ENCODE assay signal across 1 cellular context in genomic region chr12:121620328-121620891, GRCh38.
TF ChIP-seq lines count a peak whose summit lies in the region.

No MANE protein-coding gene starts in this region.

TF ChIP-seq in GM23338, 12 proteins besides CTCF, POLR2A, EP300 and RAD21 (continued from another document):
- TF ChIP-seq, protein P1, sequence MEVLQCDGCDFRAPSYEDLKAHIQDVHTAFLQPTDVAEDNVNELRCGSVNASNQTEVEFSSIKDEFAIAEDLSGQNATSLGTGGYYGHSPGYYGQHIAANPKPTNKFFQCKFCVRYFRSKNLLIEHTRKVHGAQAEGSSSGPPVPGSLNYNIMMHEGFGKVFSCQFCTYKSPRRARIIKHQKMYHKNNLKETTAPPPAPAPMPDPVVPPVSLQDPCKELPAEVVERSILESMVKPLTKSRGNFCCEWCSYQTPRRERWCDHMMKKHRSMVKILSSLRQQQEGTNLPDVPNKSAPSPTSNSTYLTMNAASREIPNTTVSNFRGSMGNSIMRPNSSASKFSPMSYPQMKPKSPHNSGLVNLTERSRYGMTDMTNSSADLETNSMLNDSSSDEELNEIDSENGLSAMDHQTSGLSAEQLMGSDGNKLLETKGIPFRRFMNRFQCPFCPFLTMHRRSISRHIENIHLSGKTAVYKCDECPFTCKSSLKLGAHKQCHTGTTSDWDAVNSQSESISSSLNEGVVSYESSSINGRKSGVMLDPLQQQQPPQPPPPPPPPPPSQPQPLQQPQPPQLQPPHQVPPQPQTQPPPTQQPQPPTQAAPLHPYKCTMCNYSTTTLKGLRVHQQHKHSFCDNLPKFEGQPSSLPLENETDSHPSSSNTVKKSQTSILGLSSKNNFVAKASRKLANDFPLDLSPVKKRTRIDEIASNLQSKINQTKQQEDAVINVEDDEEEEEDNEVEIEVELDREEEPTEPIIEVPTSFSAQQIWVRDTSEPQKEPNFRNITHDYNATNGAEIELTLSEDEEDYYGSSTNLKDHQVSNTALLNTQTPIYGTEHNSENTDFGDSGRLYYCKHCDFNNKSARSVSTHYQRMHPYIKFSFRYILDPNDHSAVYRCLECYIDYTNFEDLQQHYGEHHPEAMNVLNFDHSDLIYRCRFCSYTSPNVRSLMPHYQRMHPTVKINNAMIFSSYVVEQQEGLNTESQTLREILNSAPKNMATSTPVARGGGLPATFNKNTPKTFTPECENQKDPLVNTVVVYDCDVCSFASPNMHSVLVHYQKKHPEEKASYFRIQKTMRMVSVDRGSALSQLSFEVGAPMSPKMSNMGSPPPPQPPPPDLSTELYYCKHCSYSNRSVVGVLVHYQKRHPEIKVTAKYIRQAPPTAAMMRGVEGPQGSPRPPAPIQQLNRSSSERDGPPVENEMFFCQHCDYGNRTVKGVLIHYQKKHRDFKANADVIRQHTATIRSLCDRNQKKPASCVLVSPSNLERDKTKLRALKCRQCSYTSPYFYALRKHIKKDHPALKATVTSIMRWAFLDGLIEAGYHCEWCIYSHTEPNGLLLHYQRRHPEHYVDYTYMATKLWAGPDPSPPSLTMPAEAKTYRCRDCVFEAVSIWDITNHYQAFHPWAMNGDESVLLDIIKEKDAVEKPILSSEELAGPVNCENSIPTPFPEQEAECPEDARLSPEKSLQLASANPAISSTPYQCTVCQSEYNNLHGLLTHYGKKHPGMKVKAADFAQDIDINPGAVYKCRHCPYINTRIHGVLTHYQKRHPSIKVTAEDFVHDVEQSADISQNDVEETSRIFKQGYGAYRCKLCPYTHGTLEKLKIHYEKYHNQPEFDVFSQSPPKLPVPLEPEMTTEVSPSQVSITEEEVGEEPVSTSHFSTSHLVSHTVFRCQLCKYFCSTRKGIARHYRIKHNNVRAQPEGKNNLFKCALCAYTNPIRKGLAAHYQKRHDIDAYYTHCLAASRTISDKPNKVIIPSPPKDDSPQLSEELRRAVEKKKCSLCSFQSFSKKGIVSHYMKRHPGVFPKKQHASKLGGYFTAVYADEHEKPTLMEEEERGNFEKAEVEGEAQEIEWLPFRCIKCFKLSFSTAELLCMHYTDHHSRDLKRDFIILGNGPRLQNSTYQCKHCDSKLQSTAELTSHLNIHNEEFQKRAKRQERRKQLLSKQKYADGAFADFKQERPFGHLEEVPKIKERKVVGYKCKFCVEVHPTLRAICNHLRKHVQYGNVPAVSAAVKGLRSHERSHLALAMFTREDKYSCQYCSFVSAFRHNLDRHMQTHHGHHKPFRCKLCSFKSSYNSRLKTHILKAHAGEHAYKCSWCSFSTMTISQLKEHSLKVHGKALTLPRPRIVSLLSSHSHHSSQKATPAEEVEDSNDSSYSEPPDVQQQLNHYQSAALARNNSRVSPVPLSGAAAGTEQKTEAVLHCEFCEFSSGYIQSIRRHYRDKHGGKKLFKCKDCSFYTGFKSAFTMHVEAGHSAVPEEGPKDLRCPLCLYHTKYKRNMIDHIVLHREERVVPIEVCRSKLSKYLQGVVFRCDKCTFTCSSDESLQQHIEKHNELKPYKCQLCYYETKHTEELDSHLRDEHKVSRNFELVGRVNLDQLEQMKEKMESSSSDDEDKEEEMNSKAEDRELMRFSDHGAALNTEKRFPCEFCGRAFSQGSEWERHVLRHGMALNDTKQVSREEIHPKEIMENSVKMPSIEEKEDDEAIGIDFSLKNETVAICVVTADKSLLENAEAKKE (CRISPR knock-in tag; IDR thresholded peaks at IDR 0.05) = no peak
- no peak for TF ChIP-seq EZH2phosphoT487 (IDR thresholded peaks at IDR 0.05; ENCODE audit: unreplicated experiment)
- TF ChIP-seq ZNF114 (CRISPR knock-in tag; IDR thresholded peaks at IDR 0.05) = no peak
- no peak for TF ChIP-seq CREB1 (CRISPR knock-in tag; IDR thresholded peaks at IDR 0.05; ENCODE audit: low read depth)
- TF ChIP-seq ZNF331 (CRISPR knock-in tag; IDR thresholded peaks at IDR 0.05; ENCODE audit: low read depth) = no peak
- TF ChIP-seq STAT1 (IDR thresholded peaks at IDR 0.05; ENCODE audit: unreplicated experiment) = no peak
- no peak for TF ChIP-seq ETS1 (IDR thresholded peaks at IDR 0.05)
- no peak for TF ChIP-seq JUNB (IDR thresholded peaks at IDR 0.05; ENCODE audit: unreplicated experiment)
- no peak for TF ChIP-seq NANOG (IDR thresholded peaks at IDR 0.05; ENCODE audit: borderline replicate concordance)
- TF ChIP-seq, protein P2, sequence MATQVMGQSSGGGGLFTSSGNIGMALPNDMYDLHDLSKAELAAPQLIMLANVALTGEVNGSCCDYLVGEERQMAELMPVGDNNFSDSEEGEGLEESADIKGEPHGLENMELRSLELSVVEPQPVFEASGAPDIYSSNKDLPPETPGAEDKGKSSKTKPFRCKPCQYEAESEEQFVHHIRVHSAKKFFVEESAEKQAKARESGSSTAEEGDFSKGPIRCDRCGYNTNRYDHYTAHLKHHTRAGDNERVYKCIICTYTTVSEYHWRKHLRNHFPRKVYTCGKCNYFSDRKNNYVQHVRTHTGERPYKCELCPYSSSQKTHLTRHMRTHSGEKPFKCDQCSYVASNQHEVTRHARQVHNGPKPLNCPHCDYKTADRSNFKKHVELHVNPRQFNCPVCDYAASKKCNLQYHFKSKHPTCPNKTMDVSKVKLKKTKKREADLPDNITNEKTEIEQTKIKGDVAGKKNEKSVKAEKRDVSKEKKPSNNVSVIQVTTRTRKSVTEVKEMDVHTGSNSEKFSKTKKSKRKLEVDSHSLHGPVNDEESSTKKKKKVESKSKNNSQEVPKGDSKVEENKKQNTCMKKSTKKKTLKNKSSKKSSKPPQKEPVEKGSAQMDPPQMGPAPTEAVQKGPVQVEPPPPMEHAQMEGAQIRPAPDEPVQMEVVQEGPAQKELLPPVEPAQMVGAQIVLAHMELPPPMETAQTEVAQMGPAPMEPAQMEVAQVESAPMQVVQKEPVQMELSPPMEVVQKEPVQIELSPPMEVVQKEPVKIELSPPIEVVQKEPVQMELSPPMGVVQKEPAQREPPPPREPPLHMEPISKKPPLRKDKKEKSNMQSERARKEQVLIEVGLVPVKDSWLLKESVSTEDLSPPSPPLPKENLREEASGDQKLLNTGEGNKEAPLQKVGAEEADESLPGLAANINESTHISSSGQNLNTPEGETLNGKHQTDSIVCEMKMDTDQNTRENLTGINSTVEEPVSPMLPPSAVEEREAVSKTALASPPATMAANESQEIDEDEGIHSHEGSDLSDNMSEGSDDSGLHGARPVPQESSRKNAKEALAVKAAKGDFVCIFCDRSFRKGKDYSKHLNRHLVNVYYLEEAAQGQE (IDR thresholded peaks at IDR 0.05; ENCODE audit: unreplicated experiment) = no peak
- TF ChIP-seq EZH2 (IDR thresholded peaks at IDR 0.05; ENCODE audit: low read depth, unreplicated experiment) = no peak
